8 cellular contexts compared by ENCODE assay signal in the genomic region with DNA sequence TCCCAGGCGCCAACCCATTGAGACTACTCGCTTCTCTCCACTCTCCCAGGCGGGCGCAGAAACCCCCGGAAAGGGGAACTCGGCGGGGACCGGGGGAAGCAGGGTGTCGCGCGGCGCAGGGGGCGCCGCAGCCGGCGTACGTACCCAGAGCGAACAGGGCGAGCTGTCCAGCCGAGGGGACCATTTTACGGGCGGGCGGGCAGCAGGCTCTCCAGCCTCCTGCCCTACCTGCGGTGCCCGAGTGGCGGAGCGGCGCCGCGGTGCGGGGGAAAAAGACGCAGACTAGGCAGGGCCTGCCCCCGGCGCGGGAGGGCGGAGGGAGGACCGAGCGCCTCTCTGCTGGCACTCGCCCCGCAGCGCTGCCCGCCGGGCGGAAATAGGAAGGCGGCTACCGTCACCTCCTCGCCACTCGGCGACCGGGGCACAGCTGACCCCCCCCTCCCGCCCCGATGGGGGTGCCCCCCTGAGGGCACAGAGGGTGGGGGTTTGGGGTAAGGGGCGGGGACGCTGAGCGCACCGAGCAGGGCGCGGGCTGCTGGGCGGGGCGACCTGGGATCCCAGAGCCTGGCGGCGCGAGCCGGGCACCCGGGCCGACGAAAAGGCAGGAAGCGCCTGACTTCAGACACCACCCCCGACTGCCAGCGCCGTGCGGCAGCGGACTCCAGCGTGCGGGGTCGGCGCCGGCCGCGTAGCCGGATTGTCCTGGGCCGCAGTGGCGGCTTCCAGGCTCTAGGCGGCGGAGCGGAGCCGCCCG. TPM values are rescaled to one million over a fixed set of nuclear protein-coding genes. Genes with fewer than 3 reads are reported as not detected.
DNase-seq lines count a peak whose midpoint lies in the region; ATAC-seq, FAIRE-seq and TF ChIP-seq lines count a peak whose summit lies in the region.

A gene (minus strand): TSS at position 243 of the 754 bp plus-strand sequence. CDS start 59 bp downstream, at position 184.

- peaks cover 66% of the 10 kb centered on the region for H3K27me3 Mint-ChIP-seq in CD4-positive, CD25-positive, alpha-beta regulatory T cell
- H3K27me3 Mint-ChIP-seq in neural progenitor cell (ENCODE audit: insufficient read depth, low read depth) = peaks cover 42% of the 10 kb centered on the region

- H3K9ac ChIP-seq in HUES6 (ENCODE audit: low read length) = peak within 1 kb of the TSS; percentile 66
- no peak within 1 kb of the TSS for H3K9ac ChIP-seq in neural progenitor cell
- peak within 1 kb of the TSS in 1 of 2 donors; percentile 11 for H3K9ac ChIP-seq in stomach smooth muscle (ENCODE audit: low read length in 2 of 2)

- peak within 1 kb of the TSS in 2 of 3 donors; percentile 42 to 66 for H3K27ac Mint-ChIP-seq in CD4-positive, CD25-positive, alpha-beta regulatory T cell
- no peak within 1 kb of the TSS for H3K27ac Mint-ChIP-seq in neural progenitor cell

- no peak for FAIRE-seq in RCC 7860 (lab: Jason Lieb, UNC)

- ATAC-seq in CD4-positive, CD25-positive, alpha-beta regulatory T cell (ENCODE audit: low read depth in 2 of 2) = peak; percentile 65 to 71
- peak; percentile 59 for ATAC-seq in GM19467 (IDR thresholded peaks at IDR 0.05; ENCODE audit: unreplicated experiment)

- no peak within 1 kb of the TSS for H3K4me3 ChIP-seq in CD4-positive, CD25-positive, alpha-beta regulatory T cell (ENCODE audit: low read depth, low read length)
- H3K4me3 ChIP-seq in HUES6 (ENCODE audit: low read depth, low read length) (peak within 1 kb of the TSS; percentile 85), foreskin fibroblast (ENCODE audit: low read depth in 1 of 2, low read length in 2 of 2) (peak within 1 kb of the TSS; percentile 42 to 48), neural progenitor cell (peak within 1 kb of the TSS; percentile 75), stomach smooth muscle (ENCODE audit: low read length in 2 of 2) (peak within 1 kb of the TSS; percentile 50 to 72)

- no peaks in the 10 kb centered on the region for H3K36me3 Mint-ChIP-seq in CD4-positive, CD25-positive, alpha-beta regulatory T cell
- H3K36me3 Mint-ChIP-seq in neural progenitor cell = no peaks in the 10 kb centered on the region

- H3K9me3 Mint-ChIP-seq in CD4-positive, CD25-positive, alpha-beta regulatory T cell = no peaks in the 10 kb centered on the region
- H3K9me3 Mint-ChIP-seq in neural progenitor cell = no peaks in the 10 kb centered on the region

- H3K4me1 ChIP-seq in CD4-positive, CD25-positive, alpha-beta regulatory T cell (ENCODE audit: control insufficient read depth, insufficient read depth, low read length, poor library complexity, severe bottlenecking) = peaks cover 25% of the 10 kb centered on the region
- H3K4me1 ChIP-seq in HUES6 (ENCODE audit: control insufficient read depth, insufficient read depth, low read length) (peaks cover 14% of the 10 kb centered on the region), neural progenitor cell (no peaks in the 10 kb centered on the region), stomach smooth muscle (ENCODE audit: control insufficient read depth, insufficient read depth, low read length) (peaks cover 9% of the 10 kb centered on the region)

- no peaks in the 10 kb centered on the region for H3K79me2 ChIP-seq in neural progenitor cell (ENCODE audit: low read depth)

- peaks cover 12% of the 10 kb centered on the region for H4K20me1 ChIP-seq in neural progenitor cell (ENCODE audit: low read depth)

- peak; percentile 77 for TF ChIP-seq CTCF in foreskin fibroblast (IDR thresholded peaks at IDR 0.05; ENCODE audit: low read depth, low read length)
- peak; percentile 77 for TF ChIP-seq CTCF in neural progenitor cell (IDR thresholded peaks at IDR 0.05)

- H3K4me2 ChIP-seq in neural progenitor cell = peak within 1 kb of the TSS; percentile 83

- peak within 1 kb of the TSS; percentile 96 for H2AFZ ChIP-seq in neural progenitor cell (replicated peaks)

- peaks cover 27% of the 10 kb centered on the region for H3K27me3 ChIP-seq in CD4-positive, CD25-positive, alpha-beta regulatory T cell (ENCODE audit: control insufficient read depth, insufficient read depth, low read length)
- H3K27me3 ChIP-seq in HUES6 (ENCODE audit: control insufficient read depth, insufficient read depth, low read length) (peaks cover 37% of the 10 kb centered on the region), neural progenitor cell (peaks cover 66% of the 10 kb centered on the region), stomach smooth muscle (ENCODE audit: control insufficient read depth in 1 of 2, insufficient read depth in 2 of 2, low read length in 2 of 2) (peaks cover 43 to 51% of the 10 kb centered on the region in 2 donors)

- no peaks in the 10 kb centered on the region for H3K36me3 ChIP-seq in CD4-positive, CD25-positive, alpha-beta regulatory T cell (ENCODE audit: control insufficient read depth, insufficient read depth, low read length)
- no peaks in the 10 kb centered on the region for H3K36me3 ChIP-seq in HUES6 (ENCODE audit: control insufficient read depth, insufficient read depth, low read length)
- H3K36me3 ChIP-seq in neural progenitor cell = no peaks in the 10 kb centered on the region
- H3K36me3 ChIP-seq in stomach smooth muscle (ENCODE audit: control insufficient read depth in 2 of 2, insufficient read depth in 2 of 2, low read length in 2 of 2) = no peaks in the 10 kb centered on the region

- no peak within 1 kb of the TSS for H3K27ac ChIP-seq in CD4-positive, CD25-positive, alpha-beta regulatory T cell (ENCODE audit: insufficient read depth, low read length, poor library complexity, severe bottlenecking)
- peak within 1 kb of the TSS; percentile 11; the same call in 1 of the 2 replicates for H3K27ac ChIP-seq in HUES6 (ENCODE audit: low read depth, low read length)
- no peak within 1 kb of the TSS for H3K27ac ChIP-seq in neural progenitor cell
- no peak within 1 kb of the TSS for H3K27ac ChIP-seq in stomach smooth muscle (ENCODE audit: low read length)

- H3K4me1 Mint-ChIP-seq in CD4-positive, CD25-positive, alpha-beta regulatory T cell = peaks cover 0 to 24% (median 11%) of the 10 kb centered on the region in 4 donors
- peaks cover 28% of the 10 kb centered on the region for H3K4me1 Mint-ChIP-seq in neural progenitor cell

- H3K9me3 ChIP-seq in CD4-positive, CD25-positive, alpha-beta regulatory T cell (ENCODE audit: control insufficient read depth in 2 of 2, low read length in 2 of 2) = no peaks in the 10 kb centered on the region
- H3K9me3 ChIP-seq in HUES6 (ENCODE audit: control insufficient read depth, insufficient read depth, low read depth, low read length) (no peaks in the 10 kb centered on the region), neural progenitor cell (ENCODE audit: low read depth) (no peaks in the 10 kb centered on the region), stomach smooth muscle (ENCODE audit: control insufficient read depth in 2 of 2, low read length in 2 of 2) (no peaks in the 10 kb centered on the region)

- peak within 1 kb of the TSS; percentile 84 to 96 (median 87) for H3K4me3 Mint-ChIP-seq in CD4-positive, CD25-positive, alpha-beta regulatory T cell
- peak within 1 kb of the TSS; percentile 86 for H3K4me3 Mint-ChIP-seq in neural progenitor cell

- peak; percentile 43 to 60 (median 46) for DNase-seq in CD4-positive, CD25-positive, alpha-beta regulatory T cell
- DNase-seq in RCC 7860 (ENCODE audit: low spot score) (peak; percentile 91), foreskin fibroblast (peak; percentile 11 to 65), neural progenitor cell (ENCODE audit: low spot score) (peak; percentile 91)
- DNase-seq in activated T-helper 9 cell treated with anti-CD3 and anti-CD28 coated beads, Interleukin-2, amount 50 U/mL, for 16 hours (ENCODE audit: low read depth) = peak; percentile 56

- peaks cover 20% of the 10 kb centered on the region for H3F3A ChIP-seq in neural progenitor cell (ENCODE audit: low read depth)

RNA-seq across cellular contexts. Expression of the gene that starts here (rescaled TPM):
- 0.42 TPM for total RNA-seq in CD4-positive, CD25-positive, alpha-beta regulatory T cell
- under 1 TPM in 2 of 4 donors, not detected in 2; 0.07 to 0.45 TPM for polyA plus RNA-seq in CD4-positive, CD25-positive, alpha-beta regulatory T cell
- total RNA-seq in neural progenitor cell (ENCODE audit: low replicate concordance) = 0.37 TPM in 1 of 2 replicates, not detected in the other

Comparison
In these comparisons a context has a peak if more than half of its experiments do, and no peak if none do; other contexts are left out.
1. Peak in DNase-seq and ATAC-seq in CD4-positive, CD25-positive, alpha-beta regulatory T cell; RNA of the gene not detected or under 1 TPM.
2. Peak in DNase-seq, H3K4me3 ChIP-seq and H3K4me2 ChIP-seq in neural progenitor cell; RNA of the gene not detected or under 1 TPM.
3. DNase-seq: peak in every context shown above with its lines; median percentile 91 in RCC 7860; 91 in neural progenitor cell; 56 in activated T-helper 9 cell treated with anti-CD3 and anti-CD28 coated beads, Interleukin-2, amount 50 U/mL, for 16 hours; 46 in CD4-positive, CD25-positive, alpha-beta regulatory T cell; 38 in foreskin fibroblast.